ENCODE assay signal across 28 cellular contexts in genomic region chr3:17928502-17929145, GRCh38.
"Had no signal": no experiment of that assay in that cellular context is flagged by ENCODE, and none has a peak within 500 bp of the region (broad histone marks: within the 10 kb centered on the region; RNA-seq: fewer than 3 reads in every experiment).

No MANE protein-coding gene starts in this region.

- H3K4me1 Mint-ChIP-seq: immature natural killer cell; naive thymus-derived CD4-positive, alpha-beta T cell; neural crest cell had no signal

- H3K4me1 ChIP-seq: left ventricle myocardium inferior, pancreas, prostate gland, stomach, testis, thyroid gland, upper lobe of left lung, vagina had no signal

- H3K4me3 ChIP-seq: left ventricle myocardium inferior, lung, pancreas, prostate gland, skin epidermis, stomach, testis, thyroid gland, transverse colon, upper lobe of left lung, vagina had no signal

- H3K9me3 Mint-ChIP-seq: natural killer cell treated with Interleukin-12 subunit alpha and Interleukin-12 subunit beta and Interleukin-15 and Interleukin-18, amount 100 ng/mL, for 72 hours had no signal

- H3K36me3 ChIP-seq: left ventricle myocardium inferior, pancreas, prostate gland, stomach, thyroid gland, transverse colon, upper lobe of left lung, vagina had no signal

- ATAC-seq: naive thymus-derived CD4-positive, alpha-beta T cell; natural killer cell treated with Interleukin-12 subunit alpha and Interleukin-12 subunit beta and Interleukin-15 and Interleukin-18, amount 100 ng/mL, for 72 hours; pancreas; right cardiac atrium; sciatic nerve; stimulated activated naive B cell treated with anti-CD40 and anti-IgM and Interleukin-4, amounts not matched to agents 10 μg/mL and 1 μg/mL and 100 μg/mL, for 72 hours; stimulated activated naive CD8-positive, alpha-beta T cell treated with anti-CD3 and anti-CD28 coated beads, Interleukin-15, Interleukin-2, amounts not matched to agents 100 U/mL and 50 U/mL, for 24 hours had no signal

- H3K36me3 Mint-ChIP-seq: immature natural killer cell; natural killer cell treated with Interleukin-12 subunit alpha and Interleukin-12 subunit beta and Interleukin-15 and Interleukin-18, amount 100 ng/mL, for 72 hours; stimulated activated naive B cell treated with anti-CD40 and anti-IgM and Interleukin-4, amounts not matched to agents 10 μg/mL and 1 μg/mL and 100 μg/mL, for 72 hours had no signal

- DNase-seq: hypothalamus; immature natural killer cell; kidney; left ventricle myocardium inferior; mesendoderm; naive thymus-derived CD4-positive, alpha-beta T cell; nucleus accumbens; pancreas; posterior cingulate gyrus; retina; right cardiac atrium; stimulated activated CD4-positive, alpha-beta T cell treated with anti-CD3 and anti-CD28 coated beads, Interleukin-1b, Interleukin-23, amount 100 ng/mL, for 48 hours; stimulated activated CD4-positive, alpha-beta T cell treated with anti-CD3 and anti-CD28 coated beads, Interleukin-2, amount 100 ng/mL, for 48 hours; stimulated activated naive B cell treated with anti-CD40 and anti-IgM and Interleukin-4, amounts not matched to agents 10 μg/mL and 1 μg/mL and 100 μg/mL, for 72 hours; stimulated activated naive CD8-positive, alpha-beta T cell treated with anti-CD3 and anti-CD28 coated beads, Interleukin-15, Interleukin-2, amounts not matched to agents 100 U/mL and 50 U/mL, for 24 hours; stomach; testis; thyroid gland; transverse colon; upper lobe of left lung had no signal

- H3K27ac Mint-ChIP-seq: immature natural killer cell; mesothelial cell of epicardium; naive thymus-derived CD4-positive, alpha-beta T cell; natural killer cell treated with Interleukin-12 subunit alpha and Interleukin-12 subunit beta and Interleukin-15 and Interleukin-18, amount 100 ng/mL, for 72 hours; stimulated activated naive B cell treated with anti-CD40 and anti-IgM and Interleukin-4, amounts not matched to agents 10 μg/mL and 1 μg/mL and 100 μg/mL, for 72 hours had no signal

- H3K27ac ChIP-seq: left ventricle myocardium inferior, pancreas, prostate gland, skin epidermis, stomach, testis, thyroid gland, transverse colon, upper lobe of left lung, vagina had no signal

- H3K9me3 ChIP-seq: pancreas, prostate gland, stomach, testis, thyroid gland, transverse colon, upper lobe of left lung, vagina had no signal

- H3K4me3 Mint-ChIP-seq: immature natural killer cell; mesothelial cell of epicardium; naive thymus-derived CD4-positive, alpha-beta T cell; natural killer cell treated with Interleukin-12 subunit alpha and Interleukin-12 subunit beta and Interleukin-15 and Interleukin-18, amount 100 ng/mL, for 72 hours; neural crest cell; stimulated activated naive B cell treated with anti-CD40 and anti-IgM and Interleukin-4, amounts not matched to agents 10 μg/mL and 1 μg/mL and 100 μg/mL, for 72 hours had no signal

- H3K27me3 ChIP-seq: pancreas, stomach, testis, thyroid gland, transverse colon, upper lobe of left lung, vagina had no signal
